ENCODE assay signal across 19 cellular contexts in the genomic region with DNA sequence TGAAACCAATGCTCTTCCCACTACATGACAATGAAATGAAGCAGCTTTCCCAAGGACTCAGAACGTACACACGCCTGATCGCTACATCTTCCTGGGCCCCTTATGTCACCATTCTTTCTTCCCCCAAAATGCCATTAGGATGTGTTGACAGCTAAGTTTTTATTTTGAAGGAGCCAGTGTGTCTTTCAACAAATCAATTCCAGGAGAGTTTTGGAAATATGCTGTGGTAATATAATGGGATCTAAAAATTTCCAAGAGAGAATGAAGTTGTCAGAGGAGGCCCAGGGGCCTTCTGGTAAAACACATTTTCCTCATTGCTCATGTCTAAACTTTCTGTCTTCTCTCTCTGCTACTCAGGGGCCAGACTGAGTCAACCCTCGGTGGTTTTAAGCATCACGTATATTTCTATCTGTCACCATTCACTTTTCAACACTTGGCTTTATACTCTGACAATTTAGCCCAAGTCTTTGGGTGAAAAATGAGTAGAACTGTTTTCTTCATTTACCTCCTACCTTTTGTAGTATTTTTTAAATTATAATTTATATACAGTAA.
"Had no signal": no experiment of that assay in that cellular context is flagged by ENCODE, and none has a peak within 500 bp of the region (broad histone marks: within the 10 kb centered on the region; RNA-seq: fewer than 3 reads in every experiment).

No MANE protein-coding gene starts in this region.

- H3K4me3 ChIP-seq: gastrocnemius medialis, mucosa of descending colon, testis, tibial nerve, upper lobe of right lung, vagina had no signal

- ATAC-seq: esophagus mucosa; gastrocnemius medialis; left lobe of liver; mucosa of descending colon; naive thymus-derived CD8-positive, alpha-beta T cell; sciatic nerve; stimulated activated naive B cell treated with anti-CD40 and anti-IgM and Interleukin-4, amounts not matched to agents 10 μg/mL and 1 μg/mL and 100 μg/mL, for 72 hours; stimulated activated naive CD8-positive, alpha-beta T cell treated with anti-CD3 and anti-CD28 coated beads, Interleukin-15, amount 100 ng/mL, for 72 hours; upper lobe of right lung had no signal

- H3K4me1 ChIP-seq: gastrocnemius medialis, testis, tibial nerve, upper lobe of right lung, vagina had no signal

- H3K36me3 ChIP-seq: gastrocnemius medialis, neutrophil, tibial nerve, upper lobe of right lung, vagina had no signal

- H3K27ac ChIP-seq: gastrocnemius medialis, neutrophil, testis, tibial nerve, upper lobe of right lung, vagina had no signal

- H3K9me3 ChIP-seq: gastrocnemius medialis, mucosa of descending colon, neutrophil, testis, tibial nerve, upper lobe of right lung, vagina had no signal

- H3K27me3 ChIP-seq: gastrocnemius medialis, neutrophil, testis, tibial nerve, upper lobe of right lung, vagina had no signal

- DNase-seq: effector memory CD4-positive, alpha-beta T cell; gastrocnemius medialis; islet precursor cell; mammary epithelial cell; mucosa of descending colon; naive thymus-derived CD8-positive, alpha-beta T cell; posterior cingulate gyrus; stimulated activated CD4-positive, alpha-beta T cell treated with anti-CD3 and anti-CD28 coated beads, Interleukin-2, amount 100 ng/mL, for 24 hours; stimulated activated CD4-positive, alpha-beta T cell treated with anti-CD3 and anti-CD28 coated beads, Interleukin-4, amount 100 ng/mL, for 4 hours; stimulated activated naive B cell treated with anti-CD40 and anti-IgM and Interleukin-4, amounts not matched to agents 10 μg/mL and 1 μg/mL and 100 μg/mL, for 72 hours; stimulated activated naive CD8-positive, alpha-beta T cell treated with anti-CD3 and anti-CD28 coated beads, Interleukin-15, amount 100 ng/mL, for 72 hours; testis; upper lobe of right lung had no signal
